ENCODE assay signal across 8 cellular contexts in genomic region chr1:119141020-119141424, GRCh38. TPM values are rescaled to one million over a fixed set of nuclear protein-coding genes. Genes with fewer than 3 reads are reported as not detected.
DNase-seq lines count a peak whose midpoint lies in the region; ATAC-seq and TF ChIP-seq lines count a peak whose summit lies in the region.

No MANE protein-coding gene starts in this region.

- 60 to 71% methylated on average over 11 of the region's 11 CpGs for WGBS in aorta, 2 donors

- H4K20me1 ChIP-seq in Karpas-422 (ENCODE audit: insufficient read depth, low read depth, low read length): no peaks in the 10 kb centered on the region

- ATAC-seq in omental fat pad (ENCODE audit: low FRiP score): peak; percentile 4
- ATAC-seq in aorta (ENCODE audit: low FRiP score): no peak
- no peak for ATAC-seq in GM18867 (IDR thresholded peaks at IDR 0.05; ENCODE audit: unreplicated experiment)

- peak overlapping the region; percentile 100 for H3K4me2 ChIP-seq in Karpas-422 (ENCODE audit: low read depth, low read length, poor library complexity, severe bottlenecking)

- H3K79me2 ChIP-seq in Karpas-422 (ENCODE audit: low read length): peaks cover 60% of the 10 kb centered on the region

- intact Hi-C loops in aorta (cut with DNase I): loop anchor here in 1 of 2 donors (10.0 kb wide), 1 partner anchor 56 kb away; no protein-coding TSS in a partner anchor

- H3K27me3 ChIP-seq in Karpas-422 (ENCODE audit: low read length) (no peaks in the 10 kb centered on the region), aorta (ENCODE audit: control insufficient read depth in 1 of 2, insufficient read depth in 2 of 2, low read length in 1 of 2) (no peaks in the 10 kb centered on the region)

- H3K9me3 ChIP-seq in Karpas-422 (ENCODE audit: low read length) (no peaks in the 10 kb centered on the region), aorta (ENCODE audit: control insufficient read depth, low read length) (no peaks in the 10 kb centered on the region)

- DNase-seq in EL (peak; percentile 31), Karpas-422 (peak; percentile 72), epithelial cell of prostate (ENCODE audit: low read depth, low spot score) (no peak), omental fat pad (ENCODE audit: low spot score) (no peak), aorta (peak; percentile 53 to 77), AG08396 (ENCODE audit: low spot score) (no peak)
- DNase-seq in activated CD4-positive, alpha-beta T cell treated with anti-CD3 and anti-CD28 coated beads, Interleukin-2, amount 50 U/mL, for 1 hour: peak; percentile 28

- peaks cover 43% of the 10 kb centered on the region for H3K4me1 ChIP-seq in Karpas-422 (ENCODE audit: low read length)
- H3K4me1 ChIP-seq in aorta (ENCODE audit: control insufficient read depth in 1 of 2, insufficient read depth in 2 of 2, low read length in 2 of 2): peaks cover 0 to 2% of the 10 kb centered on the region in 2 donors

- peak overlapping the region; percentile 91 for H3K9ac ChIP-seq in Karpas-422 (ENCODE audit: low read length)

- H3K27ac ChIP-seq in Karpas-422 (ENCODE audit: low read length) (peak overlapping the region; percentile 72; the same call in 1 of the 2 replicates), epithelial cell of prostate (peak overlapping the region; percentile 92), aorta (ENCODE audit: low read depth in 1 of 2, low read length in 2 of 2) (peak overlapping the region in 1 of 2 donors; percentile 19)

- H3K4me3 ChIP-seq in Karpas-422 (ENCODE audit: low read length) (peak overlapping the region; percentile 87), aorta (ENCODE audit: low read length in 2 of 2) (peak overlapping the region; percentile 16 to 44)

- H3K9me2 ChIP-seq in Karpas-422 (replicated peaks; ENCODE audit: insufficient read depth, low read length): no peaks in the 10 kb centered on the region; the same call in 1 of the 2 replicates

- H3K36me3 ChIP-seq in Karpas-422 (ENCODE audit: insufficient read depth, low read length): no peaks in the 10 kb centered on the region
- no peaks in the 10 kb centered on the region for H3K36me3 ChIP-seq in aorta (ENCODE audit: control insufficient read depth in 1 of 2, insufficient read depth in 2 of 2, low read length in 1 of 2)

- no peak for TF ChIP-seq CTCF in omental fat pad (IDR thresholded peaks at IDR 0.05)

- 0 out of 2 replicates have a peak overlapping the region, but pooled peaks have one; percentile 78 for H2AFZ ChIP-seq in Karpas-422 (ENCODE audit: low read length)

RNA-seq across cellular contexts. Expression of gene WARS2, which starts 0.6 kb away (rescaled TPM):
- total RNA-seq in Karpas-422 (2014; rRNA removed; shearing (Covaris generic); ENCODE audit: low replicate concordance): 19.0 and 21.2 TPM in 2 replicates
- total RNA-seq in omental fat pad (10 to 100 TPM; 16.9 to 20.9 (median 18.9) TPM), aorta (10 to 100 TPM; 10.4 to 11.5 TPM)
- polyA plus RNA-seq in aorta: 1 to 10 TPM; 6.6 to 7.0 TPM

Comparison
In these comparisons a context has a peak if more than half of its experiments do, and no peak if none do; other contexts are left out.
1. DNase-seq: peak in EL (single experiment), Karpas-422 (single experiment), activated CD4-positive, alpha-beta T cell treated with anti-CD3 and anti-CD28 coated beads, Interleukin-2, amount 50 U/mL, for 1 hour (single experiment) and aorta (2 of 2); none in epithelial cell of prostate (single experiment), omental fat pad (single experiment) and AG08396 (single experiment).